Comparison of ENCODE assay signal across 25 cellular contexts in genomic region chr3:130250982-130251381, GRCh38.
DNase-seq lines count a peak whose midpoint lies in the region; ATAC-seq, FAIRE-seq and TF ChIP-seq lines count a peak whose summit lies in the region.
"Had no signal": no experiment of that assay in that cellular context is flagged by ENCODE, and none has a peak within 500 bp of the region (broad histone marks: within the 10 kb centered on the region; RNA-seq: fewer than 3 reads in every experiment).

No MANE protein-coding gene starts in this region.

- TF ChIP-seq POLR2A in GM12892 (IDR thresholded peaks at IDR 0.05; ENCODE audit: low read depth, low read length) = no peak

- H3K9me3 Mint-ChIP-seq in chondrocyte (ENCODE audit: low read depth) (no peaks in the 10 kb centered on the region), endodermal cell (no peaks in the 10 kb centered on the region)
- H3K9me3 Mint-ChIP-seq: CD14-positive monocyte; CD4-positive, alpha-beta T cell; CD8-positive, alpha-beta T cell had no signal

- no peak overlapping the region for H3K4me3 Mint-ChIP-seq in chondrocyte (ENCODE audit: unreplicated experiment)
- no peak overlapping the region for H3K4me3 Mint-ChIP-seq in endodermal cell
- H3K4me3 Mint-ChIP-seq: CD14-positive monocyte; CD4-positive, alpha-beta T cell; CD8-positive, alpha-beta T cell had no signal

- H3K36me3 ChIP-seq in RWPE2 (ENCODE audit: low read depth) (no peaks in the 10 kb centered on the region), upper lobe of right lung (no peaks in the 10 kb centered on the region), endodermal cell (ENCODE audit: control insufficient read depth, insufficient read depth, low read length) (no peaks in the 10 kb centered on the region)
- H3K36me3 ChIP-seq: BE2C, BLaER1 had no signal

- no peak overlapping the region for H3K27ac ChIP-seq in RWPE2 (ENCODE audit: poor library complexity, severe bottlenecking)
- no peak overlapping the region for H3K27ac ChIP-seq in upper lobe of right lung
- H3K27ac ChIP-seq in endodermal cell (ENCODE audit: low read depth, low read length) = no peak overlapping the region
- H3K27ac ChIP-seq: BLaER1 had no signal

- intact Hi-C loops in posterior vena cava (cut with DNase I) (no loop called here), upper lobe of right lung (cut with DNase I) (no loop called here)

- H3K9me3 ChIP-seq in RWPE2 (ENCODE audit: severe bottlenecking) (no peaks in the 10 kb centered on the region), upper lobe of right lung (no peaks in the 10 kb centered on the region), endodermal cell (ENCODE audit: control insufficient read depth, low read length) (no peaks in the 10 kb centered on the region)
- H3K9me3 ChIP-seq: BE2C, BLaER1, Caco-2 had no signal

- no peak overlapping the region for H3K27ac Mint-ChIP-seq in chondrocyte (ENCODE audit: unreplicated experiment)
- no peak overlapping the region for H3K27ac Mint-ChIP-seq in endodermal cell
- H3K27ac Mint-ChIP-seq: CD14-positive monocyte; CD4-positive, alpha-beta T cell; CD8-positive, alpha-beta T cell had no signal

- ATAC-seq in RWPE2 (ENCODE audit: low read depth) = no peak
- ATAC-seq in upper lobe of right lung = no peak
- no peak for ATAC-seq in GM19455 (IDR thresholded peaks at IDR 0.05; ENCODE audit: unreplicated experiment)
- ATAC-seq: CD8-positive, alpha-beta T cell had no signal

- H3K36me3 Mint-ChIP-seq in chondrocyte (ENCODE audit: low read depth) (no peaks in the 10 kb centered on the region), endodermal cell (ENCODE audit: low read depth) (no peaks in the 10 kb centered on the region)
- H3K36me3 Mint-ChIP-seq: CD14-positive monocyte; CD8-positive, alpha-beta T cell had no signal

- H3K4me1 ChIP-seq in RWPE2 (ENCODE audit: insufficient read depth, poor library complexity, severe bottlenecking) = no peaks in the 10 kb centered on the region
- no peaks in the 10 kb centered on the region for H3K4me1 ChIP-seq in upper lobe of right lung
- no peaks in the 10 kb centered on the region for H3K4me1 ChIP-seq in endodermal cell (ENCODE audit: control insufficient read depth, insufficient read depth, low read length)
- H3K4me1 ChIP-seq: BE2C, BLaER1, Caco-2 had no signal

- H3K27me3 Mint-ChIP-seq in chondrocyte (ENCODE audit: low read depth) (peaks cover 24% of the 10 kb centered on the region), endodermal cell (ENCODE audit: insufficient read depth) (no peaks in the 10 kb centered on the region)

- TF ChIP-seq CTCF in RWPE2 (IDR thresholded peaks at IDR 0.05; ENCODE audit: poor library complexity, severe bottlenecking) (no peak), chondrocyte (IDR thresholded peaks at IDR 0.05) (no peak), upper lobe of right lung (IDR thresholded peaks at IDR 0.05) (no peak), endodermal cell (conservative IDR thresholded peaks at IDR 0.05) (no peak)

- peaks cover 4% of the 10 kb centered on the region for H3K27me3 ChIP-seq in RWPE2 (ENCODE audit: insufficient read depth, poor library complexity, severe bottlenecking)
- H3K27me3 ChIP-seq in upper lobe of right lung = no peaks in the 10 kb centered on the region
- H3K27me3 ChIP-seq in endodermal cell (ENCODE audit: control insufficient read depth, insufficient read depth, low read length, poor library complexity, severe bottlenecking) = no peaks in the 10 kb centered on the region
- H3K27me3 ChIP-seq: BE2C, BLaER1 had no signal

- WGBS in endodermal cell (ENCODE audit: insufficient coverage in 1 of 2, insufficient read length in 1 of 2), 2 experiments = 92 to 94% methylated on average over 9 to 12 of the region's 12 CpGs

- no peak overlapping the region for H3K9ac ChIP-seq in endodermal cell (ENCODE audit: extremely low read depth, low read length, poor library complexity, severe bottlenecking)
- H3K9ac ChIP-seq: BLaER1 had no signal

- H3K4me3 ChIP-seq in RWPE2 (ENCODE audit: severe bottlenecking) = no peak overlapping the region
- H3K4me3 ChIP-seq in upper lobe of right lung = no peak overlapping the region
- H3K4me3 ChIP-seq in endodermal cell (ENCODE audit: low read length) = no peak overlapping the region
- H3K4me3 ChIP-seq: BLaER1 had no signal

- DNase-seq in RWPE2 (ENCODE audit: low spot score) = peak; percentile 45
- DNase-seq in chondrocyte (ENCODE audit: low spot score) = peak; percentile 78
- peak; percentile 71 for DNase-seq in posterior vena cava (ENCODE audit: low spot score)
- peak; percentile 45 for DNase-seq in upper lobe of right lung
- DNase-seq in GM12892 (ENCODE audit: insufficient read length) = no peak
- no peak for DNase-seq in endodermal cell
- DNase-seq in CD1c-positive myeloid dendritic cell (ENCODE audit: extremely low spot score) = no peak
- DNase-seq: 8988T; ACHN; BE2C; C1 segment of cervical spinal cord; Caco-2; Calu3; CD4-positive, alpha-beta T cell; CD8-positive, alpha-beta T cell; DMS79 treated with DMSO at 0.1 percent for 48 hours; GF-D8 had no signal

- H3K4me1 Mint-ChIP-seq in chondrocyte (ENCODE audit: low read depth) (no peaks in the 10 kb centered on the region), endodermal cell (no peaks in the 10 kb centered on the region)
- H3K4me1 Mint-ChIP-seq: CD14-positive monocyte had no signal

- no peak for FAIRE-seq in GM12892 (lab: Jason Lieb, UNC)
- FAIRE-seq: A204.1, D721Med, G401.6, GM12891, GM18507 had no signal

Comparison
In these comparisons a context has a peak if more than half of its experiments do, and no peak if none do; other contexts are left out.
1. DNase-seq: peak in RWPE2 (single experiment), chondrocyte (single experiment), posterior vena cava (single experiment) and upper lobe of right lung (single experiment); none in GM12892 (single experiment), endodermal cell (single experiment) and CD1c-positive myeloid dendritic cell (single experiment).